8 cellular contexts compared by ENCODE assay signal in genomic region chr11:112289588-112290461, GRCh38. TPM values are rescaled to one million over a fixed set of nuclear protein-coding genes. Genes with fewer than 3 reads are reported as not detected.
A peak's percentile ranks its signal among the peaks of the same experiment; 100 is the strongest.
DNase-seq lines count a peak whose midpoint lies in the region; ATAC-seq and FAIRE-seq lines count a peak whose summit lies in the region.

No MANE protein-coding gene starts in this region.

- peaks cover 0 to 7% (median 0%) of the 10 kb centered on the region in 11 experiments; a peak in 2 of 22 replicates for H3K27me3 ChIP-seq in BLaER1 treated with 17β-estradiol and CSF1 and Interleukin-3, amounts not matched to agents 10 nM and 100 nM
- H3K27me3 ChIP-seq in NT2/D1 (ENCODE audit: insufficient read depth, insufficient read length): peaks cover 10% of the 10 kb centered on the region
- no peaks in the 10 kb centered on the region for H3K27me3 ChIP-seq in esophagus (ENCODE audit: control insufficient read depth in 1 of 2, insufficient read depth in 2 of 2, low read length in 2 of 2)
- no peaks in the 10 kb centered on the region for H3K27me3 ChIP-seq in mucosa of stomach (ENCODE audit: control insufficient read depth, insufficient read depth, low read length)

- peak overlapping the region in 5 of 11 experiments; percentile 16 to 42 (median 20); a peak in 6 of 22 replicates for H3K27ac ChIP-seq in BLaER1 treated with 17β-estradiol and CSF1 and Interleukin-3, amounts not matched to agents 10 nM and 100 nM
- peak overlapping the region; percentile 51 to 83 for H3K27ac ChIP-seq in esophagus (ENCODE audit: low read depth in 2 of 2, low read length in 1 of 2)

- FAIRE-seq in GM19239 (lab: Jason Lieb, UNC): peak; percentile 18

- peak overlapping the region; percentile 85 to 98 (median 93) for H3K4me2 ChIP-seq in BLaER1 treated with 17β-estradiol and CSF1 and Interleukin-3, amounts not matched to agents 10 nM and 100 nM

- peak; percentile 54 for ATAC-seq in HG03378 (IDR thresholded peaks at IDR 0.05; ENCODE audit: unreplicated experiment)

- peak overlapping the region; percentile 30 to 77 (median 69); a peak in 21 of 22 replicates for H3K9ac ChIP-seq in BLaER1 treated with 17β-estradiol and CSF1 and Interleukin-3, amounts not matched to agents 10 nM and 100 nM
- H3K9ac ChIP-seq in NT2/D1 (ENCODE audit: insufficient read length, low read depth) (peak overlapping the region; percentile 79), mucosa of stomach (ENCODE audit: low read length) (peak overlapping the region; percentile 64)

- no peaks in the 10 kb centered on the region for H4K20me1 ChIP-seq in BLaER1 treated with 17β-estradiol and CSF1 and Interleukin-3, amounts not matched to agents 10 nM and 100 nM

- no peaks in the 10 kb centered on the region for H3K36me3 ChIP-seq in BLaER1 treated with 17β-estradiol and CSF1 and Interleukin-3, amounts not matched to agents 10 nM and 100 nM
- H3K36me3 ChIP-seq in NT2/D1 (ENCODE audit: insufficient read depth, insufficient read length, low read length): no peaks in the 10 kb centered on the region
- H3K36me3 ChIP-seq in esophagus (ENCODE audit: control insufficient read depth in 2 of 2, insufficient read depth in 2 of 2, low read length in 1 of 2): no peaks in the 10 kb centered on the region
- no peaks in the 10 kb centered on the region for H3K36me3 ChIP-seq in mucosa of stomach (ENCODE audit: control insufficient read depth, insufficient read depth, low read length)

- H3K4me1 ChIP-seq in BLaER1 treated with 17β-estradiol and CSF1 and Interleukin-3, amounts not matched to agents 10 nM and 100 nM: peaks cover 0 to 26% (median 10%) of the 10 kb centered on the region in 10 experiments; a peak in 13 of 20 replicates
- H3K4me1 ChIP-seq in NT2/D1 (ENCODE audit: insufficient read depth, insufficient read length): peaks cover 3% of the 10 kb centered on the region
- H3K4me1 ChIP-seq in esophagus (ENCODE audit: control insufficient read depth in 2 of 2, insufficient read depth in 2 of 2, low read length in 1 of 2): peaks cover 0 to 7% of the 10 kb centered on the region in 2 donors
- H3K4me1 ChIP-seq in mucosa of stomach (ENCODE audit: control insufficient read depth, insufficient read depth, low read length): peaks cover 36% of the 10 kb centered on the region

- H3K4me3 ChIP-seq in BLaER1 treated with 17β-estradiol and CSF1 and Interleukin-3, amounts not matched to agents 10 nM and 100 nM: peak overlapping the region; percentile 55 to 72 (median 64)
- H3K4me3 ChIP-seq in NT2/D1 (ENCODE audit: insufficient read length, low read depth) (peak overlapping the region; percentile 58), esophagus (ENCODE audit: low read depth in 1 of 2, low read length in 2 of 2) (peak overlapping the region; percentile 49 to 57), mucosa of stomach (ENCODE audit: low read length) (peak overlapping the region; percentile 52)

- 3% methylated on average over 40 to 58 of the region's 58 CpGs for WGBS in esophagus, 2 donors

- H3K9me3 ChIP-seq in BLaER1 treated with 17β-estradiol and CSF1 and Interleukin-3, amounts not matched to agents 10 nM and 100 nM (replicated peaks in 1 of 11): no peaks in the 10 kb centered on the region
- H3K9me3 ChIP-seq in NT2/D1 (ENCODE audit: insufficient read depth, low read length) (no peaks in the 10 kb centered on the region), esophagus (ENCODE audit: control insufficient read depth in 2 of 2, insufficient read depth in 1 of 2, low read depth in 1 of 2, low read length in 1 of 2) (no peaks in the 10 kb centered on the region), mucosa of stomach (ENCODE audit: control insufficient read depth, low read length) (no peaks in the 10 kb centered on the region)

- peak; percentile 72 for DNase-seq in GM19239 (ENCODE audit: insufficient read length, low spot score)
- peak; percentile 39 for DNase-seq in NT2/D1 (ENCODE audit: low read depth, low spot score)
- peak; percentile 85 for DNase-seq in activated T-cell treated with anti-CD3 and anti-CD28 coated beads for 48 hours (ENCODE audit: low read depth)
- peak; percentile 57 to 72 for DNase-seq in stimulated activated CD8-positive, alpha-beta memory T cell treated with anti-CD3 and anti-CD28 coated beads, Interleukin-7, amount 100 ng/mL, for 1 hour (ENCODE audit: low read depth in 2 of 2)

RNA-seq across cellular contexts. Expression of gene PLET1, which starts 29.2 kb away (rescaled TPM):
- polyA plus RNA-seq in esophagus: not detected
